ENCODE assay signal across 19 cellular contexts in genomic region chr15:37902126-37902525, GRCh38. TPM values are rescaled to one million over a fixed set of nuclear protein-coding genes. Genes with fewer than 3 reads are reported as not detected.
"Had no signal": no experiment of that assay in that cellular context is flagged by ENCODE, and none has a peak within 500 bp of the region (broad histone marks: within the 10 kb centered on the region; RNA-seq: fewer than 3 reads in every experiment).

No MANE protein-coding gene starts in this region.

- H3K9me3 ChIP-seq: right atrium auricular region had no signal

- H3K4me3 ChIP-seq: coronary artery, right atrium auricular region, smooth muscle cell had no signal

- H3K27ac ChIP-seq: coronary artery, right atrium auricular region had no signal

- DNase-seq: activated CD4-positive, alpha-beta T cell treated with anti-CD3 and anti-CD28 coated beads, Interleukin-2, amount 50 U/mL, for 1 hour; activated CD8-positive, alpha-beta memory T cell treated with anti-CD3 and anti-CD28 coated beads for 24 hours; activated gamma-delta T cell treated with Interleukin-2 at 50 U/mL for 16 hours; activated naive CD8-positive, alpha-beta T cell treated with anti-CD3 and anti-CD28 coated beads for 36 hours; amygdala; central memory CD4-positive, alpha-beta T cell; effector CD4-positive, alpha-beta T cell; foreskin melanocyte; head of caudate nucleus; immature natural killer cell; mesenchymal stem cell; posterior cingulate gyrus had no signal

- H3K4me1 ChIP-seq: right atrium auricular region had no signal

- H3K36me3 ChIP-seq: right atrium auricular region had no signal

- ATAC-seq: natural killer cell treated with Interleukin-12 subunit alpha and Interleukin-12 subunit beta and Interleukin-15 and Interleukin-18, amount 100 ng/mL, for 72 hours had no signal

- H3K27me3 ChIP-seq: right atrium auricular region had no signal

RNA-seq across cellular contexts. Expression of gene TMCO5A, which starts 32.3 kb away (rescaled TPM):
- total RNA-seq: activated naive CD8-positive, alpha-beta T cell treated with anti-CD3 and anti-CD28 coated beads for 36 hours; fibroblast of lung; natural killer cell treated with Interleukin-12 subunit alpha and Interleukin-12 subunit beta and Interleukin-15 and Interleukin-18, amount 100 ng/mL, for 72 hours; right atrium auricular region; smooth muscle cell; temporal lobe; urinary bladder had no signal
- polyA plus RNA-seq: fibroblast of lung, immature natural killer cell, smooth muscle cell, urinary bladder had no signal
